39 cellular contexts compared by ENCODE assay signal in genomic region chrX:88746925-88747324, GRCh38. TPM values are rescaled to one million over a fixed set of nuclear protein-coding genes. Genes with fewer than 3 reads are reported as not detected.
"Had no signal": no experiment of that assay in that cellular context is flagged by ENCODE, and none has a peak within 500 bp of the region (broad histone marks: within the 10 kb centered on the region; RNA-seq: fewer than 3 reads in every experiment).

TSS of gene CPXCR1 (plus strand) at chrX:88747225. CDS start at chrX:88753415, 6,190 bp downstream.

- H3K9me3 Mint-ChIP-seq: stimulated activated memory B cell treated with anti-CD40 and anti-IgM and Interleukin-4, amounts not matched to agents 10 μg/mL and 1 μg/mL and 100 μg/mL, for 72 hours had no signal

- H3K27ac Mint-ChIP-seq: mesothelial cell of epicardium; naive B cell; natural killer cell; nephron progenitor cell; neural progenitor cell; stimulated activated memory B cell treated with anti-CD40 and anti-IgM and Interleukin-4, amounts not matched to agents 10 μg/mL and 1 μg/mL and 100 μg/mL, for 72 hours; stimulated activated naive CD8-positive, alpha-beta T cell treated with anti-CD3 and anti-CD28 coated beads, Interleukin-15, amount 100 ng/mL, for 72 hours had no signal

- H3K27ac ChIP-seq: left lung, lower lobe of right lung, neural progenitor cell, neutrophil, parathyroid adenoma, right atrium auricular region, right lobe of liver, testis, thyroid gland, transverse colon, upper lobe of left lung, vagina had no signal

- FAIRE-seq: islet of Langerhans, kidney had no signal

- H3K27me3 ChIP-seq: left lung, neural progenitor cell, neutrophil, right atrium auricular region, right lobe of liver, testis, thyroid gland, transverse colon, upper lobe of left lung, vagina had no signal

- H3K36me3 ChIP-seq: left lung, lower lobe of right lung, neural progenitor cell, neutrophil, right atrium auricular region, right lobe of liver, thyroid gland, transverse colon, upper lobe of left lung, vagina had no signal

- H2AFZ ChIP-seq: neural progenitor cell, parathyroid adenoma had no signal

- H3K4me1 Mint-ChIP-seq: naive B cell; natural killer cell; nephron progenitor cell; neural progenitor cell; stimulated activated memory B cell treated with anti-CD40 and anti-IgM and Interleukin-4, amounts not matched to agents 10 μg/mL and 1 μg/mL and 100 μg/mL, for 72 hours; stimulated activated naive CD8-positive, alpha-beta T cell treated with anti-CD3 and anti-CD28 coated beads, Interleukin-15, amount 100 ng/mL, for 72 hours had no signal

- H3K36me3 Mint-ChIP-seq: immature natural killer cell; mesothelial cell of epicardium; naive B cell; neural progenitor cell; stimulated activated memory B cell treated with anti-CD40 and anti-IgM and Interleukin-4, amounts not matched to agents 10 μg/mL and 1 μg/mL and 100 μg/mL, for 72 hours had no signal

- ATAC-seq: left colon; left lung; lower lobe of right lung; natural killer cell; right lobe of liver; stimulated activated memory B cell treated with anti-CD40 and anti-IgM and Interleukin-4, amounts not matched to agents 10 μg/mL and 1 μg/mL and 100 μg/mL, for 72 hours; stimulated activated naive CD8-positive, alpha-beta T cell treated with anti-CD3 and anti-CD28 coated beads, Interleukin-15, amount 100 ng/mL, for 72 hours had no signal

- H3K4me2 ChIP-seq: neural progenitor cell, smooth muscle cell had no signal

- H3K4me3 ChIP-seq: left lung, lower lobe of right lung, neural progenitor cell, right atrium auricular region, right lobe of liver, smooth muscle cell, testis, thyroid gland, transverse colon, upper lobe of left lung, vagina had no signal

- H3K9ac ChIP-seq: neural progenitor cell, parathyroid adenoma had no signal

- H3K4me3 Mint-ChIP-seq: mesothelial cell of epicardium; naive B cell; natural killer cell; nephron progenitor cell; neural progenitor cell; stimulated activated memory B cell treated with anti-CD40 and anti-IgM and Interleukin-4, amounts not matched to agents 10 μg/mL and 1 μg/mL and 100 μg/mL, for 72 hours had no signal

- H3K9me3 ChIP-seq: left lung, lower lobe of right lung, neutrophil, right atrium auricular region, right lobe of liver, testis, thyroid gland, transverse colon, upper lobe of left lung, vagina had no signal

- H3K4me1 ChIP-seq: left lung, lower lobe of right lung, neural progenitor cell, parathyroid adenoma, right atrium auricular region, right lobe of liver, testis, thyroid gland, transverse colon, upper lobe of left lung, vagina had no signal

- H3K27me3 Mint-ChIP-seq: naive B cell; stimulated activated memory B cell treated with anti-CD40 and anti-IgM and Interleukin-4, amounts not matched to agents 10 μg/mL and 1 μg/mL and 100 μg/mL, for 72 hours; stimulated activated naive CD8-positive, alpha-beta T cell treated with anti-CD3 and anti-CD28 coated beads, Interleukin-15, amount 100 ng/mL, for 72 hours had no signal

- DNase-seq: immature natural killer cell; left colon; left lung; lower lobe of right lung; mesendoderm; naive B cell; natural killer cell; nephron progenitor cell; occipital lobe; right lobe of liver; stimulated activated CD4-positive, alpha-beta T cell treated with anti-CD3 and anti-CD28 coated beads, Interleukin-1b, Interleukin-23, amount 100 ng/mL, for 48 hours; stimulated activated CD4-positive, alpha-beta T cell treated with anti-CD3 and anti-CD28 coated beads, Interleukin-2, amount 100 ng/mL, for 48 hours; stimulated activated CD4-positive, alpha-beta T cell treated with anti-CD3 and anti-CD28 coated beads, Interleukin-4, amount 100 ng/mL, for 4 hours; stimulated activated CD8-positive, alpha-beta memory T cell treated with anti-CD3 and anti-CD28 coated beads, Interleukin-4, amount 100 ng/mL, for 48 hours; stimulated activated naive CD4-positive, alpha-beta T cell treated with Interleukin-2 at 50 U/mL for 16 hours; stimulated activated naive CD8-positive, alpha-beta T cell treated with anti-CD3 and anti-CD28 coated beads, Interleukin-15, amount 100 ng/mL, for 72 hours; substantia nigra; testis; thyroid gland; transverse colon had no signal

- H3K79me2 ChIP-seq: parathyroid adenoma had no signal

RNA-seq across cellular contexts. Expression of gene CPXCR1, which starts in this region (rescaled TPM):
- total RNA-seq: kidney, left colon, left lung, liver, lower lobe of right lung, mesothelial cell of epicardium, mononuclear cell, natural killer cell, occipital lobe, osteocyte, posterior vena cava, pulmonary artery endothelial cell, renal cortical epithelial cell, right atrium auricular region, right lobe of liver, skeletal muscle tissue, smooth muscle cell, thyroid gland, transverse colon, upper lobe of left lung, urinary bladder, vagina had no signal
- polyA plus RNA-seq: immature natural killer cell, liver, smooth muscle cell, urinary bladder had no signal
